In genomic region chr17:48578616-48579560, GRCh38 we compare ENCODE assay signal across 7 cellular contexts. TPM values are rescaled to one million over a fixed set of nuclear protein-coding genes. Genes with fewer than 3 reads are reported as not detected.
DNase-seq lines count a peak whose midpoint lies in the region; ATAC-seq lines count a peak whose summit lies in the region.

No MANE protein-coding gene starts in this region.

- H3K9ac ChIP-seq in muscle layer of colon (ENCODE audit: low read length), result peak overlapping the region; percentile 82

- H3K4me1 ChIP-seq in muscle layer of colon (ENCODE audit: insufficient read depth, low read length), result peaks cover 56% of the 10 kb centered on the region

- peaks cover 4% of the 10 kb centered on the region for H3K36me3 ChIP-seq in muscle layer of colon (ENCODE audit: insufficient read depth, low read length)

- H3K4me3 ChIP-seq in muscle layer of colon (ENCODE audit: low read depth in 1 of 2, low read length in 2 of 2), result peak overlapping the region; percentile 44 to 73

- peak overlapping the region; percentile 94 for H3K27ac ChIP-seq in muscle layer of colon (ENCODE audit: low read depth, low read length)

- DNase-seq in astrocyte of the hippocampus (ENCODE audit: low read depth, low spot score) (peak; percentile 45), NCI-H1436 (lab: John Stamatoyannopoulos, UW) (no peak), ureter (ENCODE audit: low spot score) (no peak)

- H3K27me3 ChIP-seq in muscle layer of colon (ENCODE audit: control insufficient read depth in 1 of 2, insufficient read depth in 2 of 2, low read length in 2 of 2), result no peaks in the 10 kb centered on the region

- peak; percentile 38 for ATAC-seq in GM19023 (IDR thresholded peaks at IDR 0.05; ENCODE audit: unreplicated experiment)
- ATAC-seq in HG03196 (IDR thresholded peaks at IDR 0.05; ENCODE audit: unreplicated experiment), result peak; percentile 17
- no peak for ATAC-seq in HG02884 (IDR thresholded peaks at IDR 0.05; ENCODE audit: unreplicated experiment)

- H3K9me3 ChIP-seq in muscle layer of colon (ENCODE audit: low read length), result no peaks in the 10 kb centered on the region

RNA-seq across cellular contexts. Expression of gene HOXB4, which starts 0.7 kb away (rescaled TPM):
- total RNA-seq in ureter, result 28.7 TPM

RNA-seq across cellular contexts. Expression of gene HOXB3, which starts 11.2 kb away (rescaled TPM):
- 179 TPM for total RNA-seq in ureter

RNA-seq across cellular contexts. Expression of gene HOXB5, which starts 14.7 kb away (rescaled TPM):
- total RNA-seq in ureter, result 30.1 TPM

RNA-seq across cellular contexts. Expression of gene HOXB6, which starts 25.9 kb away (rescaled TPM):
- total RNA-seq in ureter, result 111 TPM

RNA-seq across cellular contexts. Expression of gene HOXB7, which starts 31.9 kb away (rescaled TPM):
- 28.9 TPM for total RNA-seq in ureter
